ENCODE assay signal across 19 cellular contexts in the genomic region with DNA sequence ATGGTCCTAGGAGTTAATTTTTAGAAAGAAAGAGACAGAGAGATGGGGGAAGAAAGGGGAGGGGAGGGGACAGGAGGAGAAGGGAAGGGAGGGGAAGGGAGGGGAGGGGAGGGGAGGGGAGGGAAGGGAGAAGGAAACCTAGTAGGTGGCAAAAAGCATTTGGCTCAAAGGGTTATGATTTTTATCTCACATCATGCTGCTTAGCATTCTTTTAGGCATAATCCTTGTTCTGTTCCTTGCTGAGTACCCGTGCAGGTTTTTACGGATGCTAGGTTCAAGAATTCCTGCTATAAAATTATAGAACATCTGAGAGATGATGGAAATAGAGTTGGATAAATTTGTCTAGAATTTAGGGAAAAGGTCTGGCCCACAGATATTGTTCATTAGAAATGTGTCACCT.
DNase-seq lines count a peak whose midpoint lies in the region; ATAC-seq lines count a peak whose summit lies in the region.
"Had no signal": no experiment of that assay in that cellular context is flagged by ENCODE, and none has a peak within 500 bp of the region (broad histone marks: within the 10 kb centered on the region; RNA-seq: fewer than 3 reads in every experiment).

No MANE protein-coding gene starts in this region.

- H3K27ac Mint-ChIP-seq in T-helper 1 cell treated with Interleukin-12 subunit alpha and Interleukin-12 subunit beta and Interleukin-4 antibody, amounts not matched to agents 30 μg/mL and 1 μg/mL, for 36 hours: peak overlapping the region; percentile 59
- peak overlapping the region; percentile 87 for H3K27ac Mint-ChIP-seq in activated naive CD4-positive, alpha-beta T cell treated with anti-CD3 and anti-CD28 coated beads, Interleukin-2, amount 10 ng/mL, durations not matched to agents 7 days and 5 days
- H3K27ac Mint-ChIP-seq in activated CD8-positive, alpha-beta T cell treated with anti-CD3 and anti-CD28 coated beads, Interleukin-2, amount 10 ng/mL, durations not matched to agents 7 days and 5 days: peak overlapping the region; percentile 28
- H3K27ac Mint-ChIP-seq in naive thymus-derived CD4-positive, alpha-beta T cell: peak overlapping the region in 5 of 9 donors; percentile 75 to 91 (median 84)

- ATAC-seq in activated CD8-positive, alpha-beta T cell treated with anti-CD3 and anti-CD28 coated beads, Interleukin-2, amount 10 ng/mL, durations not matched to agents 7 days and 5 days: no peak
- ATAC-seq in naive thymus-derived CD4-positive, alpha-beta T cell: no peak
- no peak for ATAC-seq in HG03354 (IDR thresholded peaks at IDR 0.05; ENCODE audit: poor library complexity, severe bottlenecking, unreplicated experiment)
- ATAC-seq: Panc1 had no signal

- no peaks in the 10 kb centered on the region for H3K36me3 Mint-ChIP-seq in T-helper 1 cell treated with Interleukin-12 subunit alpha and Interleukin-12 subunit beta and Interleukin-4 antibody, amounts not matched to agents 30 μg/mL and 1 μg/mL, for 36 hours (ENCODE audit: low read depth)
- no peaks in the 10 kb centered on the region for H3K36me3 Mint-ChIP-seq in activated naive CD4-positive, alpha-beta T cell treated with anti-CD3 and anti-CD28 coated beads, Interleukin-2, amount 10 ng/mL, durations not matched to agents 7 days and 5 days
- peaks cover 3% of the 10 kb centered on the region for H3K36me3 Mint-ChIP-seq in activated CD8-positive, alpha-beta T cell treated with anti-CD3 and anti-CD28 coated beads, Interleukin-2, amount 10 ng/mL, durations not matched to agents 7 days and 5 days (ENCODE audit: low read depth)
- H3K36me3 Mint-ChIP-seq in naive thymus-derived CD4-positive, alpha-beta T cell: peaks cover 0 to 4% (median 0%) of the 10 kb centered on the region in 5 donors

- H3K27me3 Mint-ChIP-seq in T-helper 1 cell treated with Interleukin-12 subunit alpha and Interleukin-12 subunit beta and Interleukin-4 antibody, amounts not matched to agents 30 μg/mL and 1 μg/mL, for 36 hours (ENCODE audit: low read depth): peaks cover 20% of the 10 kb centered on the region
- H3K27me3 Mint-ChIP-seq in activated naive CD4-positive, alpha-beta T cell treated with anti-CD3 and anti-CD28 coated beads, Interleukin-2, amount 10 ng/mL, durations not matched to agents 7 days and 5 days: peaks cover 28% of the 10 kb centered on the region
- peaks cover 19% of the 10 kb centered on the region for H3K27me3 Mint-ChIP-seq in activated CD8-positive, alpha-beta T cell treated with anti-CD3 and anti-CD28 coated beads, Interleukin-2, amount 10 ng/mL, durations not matched to agents 7 days and 5 days (ENCODE audit: low read depth)
- H3K27me3 Mint-ChIP-seq in naive thymus-derived CD4-positive, alpha-beta T cell: peaks cover 0 to 27% (median 4%) of the 10 kb centered on the region in 5 donors

- H3K27ac ChIP-seq in naive thymus-derived CD4-positive, alpha-beta T cell (ENCODE audit: low read depth, low read length): peak overlapping the region; percentile 60
- H3K27ac ChIP-seq: 22Rv1 had no signal

- H3K4me3 ChIP-seq in naive thymus-derived CD4-positive, alpha-beta T cell (ENCODE audit: low read length): no peak overlapping the region

- peak overlapping the region; percentile 63 for H3K4me3 Mint-ChIP-seq in T-helper 1 cell treated with Interleukin-12 subunit alpha and Interleukin-12 subunit beta and Interleukin-4 antibody, amounts not matched to agents 30 μg/mL and 1 μg/mL, for 36 hours
- H3K4me3 Mint-ChIP-seq in activated naive CD4-positive, alpha-beta T cell treated with anti-CD3 and anti-CD28 coated beads, Interleukin-2, amount 10 ng/mL, durations not matched to agents 7 days and 5 days: peak overlapping the region; percentile 69
- H3K4me3 Mint-ChIP-seq in activated CD8-positive, alpha-beta T cell treated with anti-CD3 and anti-CD28 coated beads, Interleukin-2, amount 10 ng/mL, durations not matched to agents 7 days and 5 days: peak overlapping the region; percentile 57
- H3K4me3 Mint-ChIP-seq in naive thymus-derived CD4-positive, alpha-beta T cell: peak overlapping the region in 9 of 10 donors; percentile 62 to 83 (median 79)

- H3K36me3 ChIP-seq in naive thymus-derived CD4-positive, alpha-beta T cell (ENCODE audit: control insufficient read depth in 2 of 3, insufficient read depth in 3 of 3, low read length in 3 of 3): no peaks in the 10 kb centered on the region

- CTCF ChIA-PET in activated naive CD4-positive, alpha-beta T cell treated with anti-CD3 and anti-CD28 coated beads, Interleukin-2, amount 10 ng/mL, durations not matched to agents 7 days and 5 days (lab: Charles Lee): no interaction called here
- CTCF ChIA-PET in activated CD8-positive, alpha-beta T cell treated with anti-CD3 and anti-CD28 coated beads, Interleukin-2, amount 10 ng/mL, durations not matched to agents 7 days and 5 days (lab: Charles Lee): interaction anchor here (0.6 to 1.2 kb wide), 3 partner anchors 8 to 172 kb away, joined by 3 read pairs; no protein-coding TSS in a partner anchor
- CTCF ChIA-PET in naive thymus-derived CD4-positive, alpha-beta T cell (lab: Charles Lee): no interaction called here

- H3K9me3 ChIP-seq in naive thymus-derived CD4-positive, alpha-beta T cell (ENCODE audit: control insufficient read depth in 2 of 3, low read length in 3 of 3): no peaks in the 10 kb centered on the region

- peaks cover 6% of the 10 kb centered on the region for H3K4me1 Mint-ChIP-seq in T-helper 1 cell treated with Interleukin-12 subunit alpha and Interleukin-12 subunit beta and Interleukin-4 antibody, amounts not matched to agents 30 μg/mL and 1 μg/mL, for 36 hours (ENCODE audit: low read depth)
- peaks cover 12% of the 10 kb centered on the region for H3K4me1 Mint-ChIP-seq in activated naive CD4-positive, alpha-beta T cell treated with anti-CD3 and anti-CD28 coated beads, Interleukin-2, amount 10 ng/mL, durations not matched to agents 7 days and 5 days
- H3K4me1 Mint-ChIP-seq in activated CD8-positive, alpha-beta T cell treated with anti-CD3 and anti-CD28 coated beads, Interleukin-2, amount 10 ng/mL, durations not matched to agents 7 days and 5 days (ENCODE audit: low read depth): peaks cover 4% of the 10 kb centered on the region
- peaks cover 0 to 27% (median 7%) of the 10 kb centered on the region in 7 donors for H3K4me1 Mint-ChIP-seq in naive thymus-derived CD4-positive, alpha-beta T cell

- no peaks in the 10 kb centered on the region for H3K27me3 ChIP-seq in naive thymus-derived CD4-positive, alpha-beta T cell (ENCODE audit: control insufficient read depth in 2 of 2, insufficient read depth in 2 of 2, low read length in 2 of 2)

- H3K4me1 ChIP-seq in naive thymus-derived CD4-positive, alpha-beta T cell (ENCODE audit: control insufficient read depth in 2 of 2, insufficient read depth in 2 of 2, low read length in 2 of 2): no peaks in the 10 kb centered on the region

- no peak for DNase-seq in T-helper 1 cell
- no peak for DNase-seq in activated naive CD4-positive, alpha-beta T cell treated with anti-CD3 and anti-CD28 coated beads, Interleukin-2, amount 10 ng/mL, durations not matched to agents 7 days and 5 days
- DNase-seq in activated naive CD4-positive, alpha-beta T cell treated with anti-CD3 and anti-CD28 coated beads, Interleukin-2, amount 50 U/mL, for 16 hours: no peak
- DNase-seq in activated CD8-positive, alpha-beta T cell treated with anti-CD3 and anti-CD28 coated beads, Interleukin-2, amount 10 ng/mL, durations not matched to agents 7 days and 5 days: no peak
- no peak for DNase-seq in naive thymus-derived CD4-positive, alpha-beta T cell
- DNase-seq in NOMO-1 treated with DMSO at 0.1 percent for 48 hours (lab: John Stamatoyannopoulos, UW; ENCODE audit: unreplicated experiment): no peak
- DNase-seq: COR-L47, DMS153, EL, H7, Kasumi-1, NCI-H1930, NCI-H2171, NCI-H446 treated with DMSO at 0.1 percent for 48 hours, NCI-H774 had no signal

- intact Hi-C loops in naive thymus-derived CD4-positive, alpha-beta T cell (cut with micrococcal nuclease): loop anchor here (5.0 kb wide), 1 partner anchor 180 kb away; no protein-coding TSS in a partner anchor

- no peaks in the 10 kb centered on the region for H3K9me3 Mint-ChIP-seq in T-helper 1 cell treated with Interleukin-12 subunit alpha and Interleukin-12 subunit beta and Interleukin-4 antibody, amounts not matched to agents 30 μg/mL and 1 μg/mL, for 36 hours
- H3K9me3 Mint-ChIP-seq in activated naive CD4-positive, alpha-beta T cell treated with anti-CD3 and anti-CD28 coated beads, Interleukin-2, amount 10 ng/mL, durations not matched to agents 7 days and 5 days: no peaks in the 10 kb centered on the region
- no peaks in the 10 kb centered on the region for H3K9me3 Mint-ChIP-seq in activated CD8-positive, alpha-beta T cell treated with anti-CD3 and anti-CD28 coated beads, Interleukin-2, amount 10 ng/mL, durations not matched to agents 7 days and 5 days (ENCODE audit: insufficient read depth)
- H3K9me3 Mint-ChIP-seq in naive thymus-derived CD4-positive, alpha-beta T cell: no peaks in the 10 kb centered on the region

- POLR2A ChIA-PET in activated CD8-positive, alpha-beta T cell treated with anti-CD3 and anti-CD28 coated beads, Interleukin-2, amount 10 ng/mL, durations not matched to agents 7 days and 5 days (lab: Charles Lee): interaction anchor here (1.2 to 1.5 kb wide), 3 partner anchors 174 to 192 kb away, joined by 3 to 14 read pairs (median 7); no protein-coding TSS in a partner anchor
- POLR2A ChIA-PET in naive thymus-derived CD4-positive, alpha-beta T cell (lab: Charles Lee): interaction anchor here (1.8 to 3.4 kb wide), 4 partner anchors 172 to 192 kb away, joined by 10 to 40 read pairs (median 26); no protein-coding TSS in a partner anchor

Comparison
In these comparisons a context has a peak if more than half of its experiments do, and no peak if none do; other contexts are left out.
1. H3K27ac Mint-ChIP-seq: peak in every context shown above with its lines; median percentile 87 in activated naive CD4-positive, alpha-beta T cell treated with anti-CD3 and anti-CD28 coated beads, Interleukin-2, amount 10 ng/mL, durations not matched to agents 7 days and 5 days; 84 in naive thymus-derived CD4-positive, alpha-beta T cell; 59 in T-helper 1 cell treated with Interleukin-12 subunit alpha and Interleukin-12 subunit beta and Interleukin-4 antibody, amounts not matched to agents 30 μg/mL and 1 μg/mL, for 36 hours; 28 in activated CD8-positive, alpha-beta T cell treated with anti-CD3 and anti-CD28 coated beads, Interleukin-2, amount 10 ng/mL, durations not matched to agents 7 days and 5 days.